Comparison of ENCODE assay signal across 8 cellular contexts in genomic region chr19:13748169-13748884, GRCh38. TPM values are rescaled to one million over a fixed set of nuclear protein-coding genes. Genes with fewer than 3 reads are reported as not detected.
A peak's percentile ranks its signal among the peaks of the same experiment; 100 is the strongest.
DNase-seq lines count a peak whose midpoint lies in the region; ATAC-seq, FAIRE-seq and TF ChIP-seq lines count a peak whose summit lies in the region.

No MANE protein-coding gene starts in this region.

- H3K9me3 Mint-ChIP-seq in endodermal cell: peaks cover 8% of the 10 kb centered on the region
- no peaks in the 10 kb centered on the region for H3K9me3 Mint-ChIP-seq in natural killer cell treated with Interleukin-12 subunit alpha and Interleukin-12 subunit beta and Interleukin-15 and Interleukin-18, amount 100 ng/mL, for 72 hours

- H2AFZ ChIP-seq in SK-N-SH (ENCODE audit: low read depth): peak overlapping the region; percentile 72

- H3F3A ChIP-seq in SK-N-SH (replicated peaks; ENCODE audit: insufficient read depth): peaks cover 7% of the 10 kb centered on the region

- TF ChIP-seq EP300 in SK-N-SH (IDR thresholded peaks at IDR 0.05; ENCODE audit: borderline replicate concordance in 1 of 2, low read depth in 1 of 2, low read length in 1 of 2): no peak

- H3K9ac ChIP-seq in SK-N-SH (peak overlapping the region; percentile 95), endodermal cell (ENCODE audit: extremely low read depth, low read length, poor library complexity, severe bottlenecking) (peak overlapping the region; percentile 94)

- H3K4me3 Mint-ChIP-seq in endodermal cell: peak overlapping the region; percentile 83
- H3K4me3 Mint-ChIP-seq in natural killer cell treated with Interleukin-12 subunit alpha and Interleukin-12 subunit beta and Interleukin-15 and Interleukin-18, amount 100 ng/mL, for 72 hours: peak overlapping the region; percentile 85

- TF ChIP-seq RAD21 in SK-N-SH (IDR thresholded peaks at IDR 0.05; ENCODE audit: low read length): no peak

- FAIRE-seq in GM19239 (lab: Jason Lieb, UNC) (peak; percentile 49), H54 (lab: Jason Lieb, UNC) (no peak)

- POLR2A ChIA-PET in AG04450 (lab: Yijun Ruan, JAX): interaction anchor here (0.5 to 1.8 kb wide), 6 partner anchors 9 to 46 kb away, joined by 3 to 16 read pairs (median 4); partner anchors contain the start of gene MRI1
- POLR2A ChIA-PET in SK-N-SH (lab: Yijun Ruan, JAX): interaction anchor here (0.8 to 2.2 kb wide), 7 partner anchors 8 to 942 kb away, joined by 3 to 12 read pairs (median 3); partner anchors contain the start of genes C19orf53, MRI1 and ZNF333

- no peak for ATAC-seq in natural killer cell treated with Interleukin-12 subunit alpha and Interleukin-12 subunit beta and Interleukin-15 and Interleukin-18, amount 100 ng/mL, for 72 hours
- ATAC-seq in GM19467 (IDR thresholded peaks at IDR 0.05; ENCODE audit: unreplicated experiment): no peak

- peaks cover 31% of the 10 kb centered on the region for H3K79me2 ChIP-seq in SK-N-SH (ENCODE audit: insufficient read depth)

- peaks cover 0 to 7% of the 10 kb centered on the region in 2 experiments; a peak in 1 of 4 replicates for H3K4me1 ChIP-seq in SK-N-SH (ENCODE audit: control insufficient read depth in 1 of 2, insufficient read depth in 2 of 2, low read depth in 1 of 2, low read length in 1 of 2)
- no peaks in the 10 kb centered on the region for H3K4me1 ChIP-seq in endodermal cell (ENCODE audit: control insufficient read depth, insufficient read depth, low read length)

- H3K36me3 Mint-ChIP-seq in endodermal cell (ENCODE audit: low read depth): peaks cover 16% of the 10 kb centered on the region
- H3K36me3 Mint-ChIP-seq in natural killer cell treated with Interleukin-12 subunit alpha and Interleukin-12 subunit beta and Interleukin-15 and Interleukin-18, amount 100 ng/mL, for 72 hours: no peaks in the 10 kb centered on the region

- H3K4me2 ChIP-seq in SK-N-SH: peak overlapping the region; percentile 91

- peaks cover 9 to 13% of the 10 kb centered on the region in 2 experiments for H3K36me3 ChIP-seq in SK-N-SH (replicated peaks in 1 of 2; ENCODE audit: control insufficient read depth in 1 of 2, insufficient read depth in 2 of 2, low read length in 1 of 2)
- H3K36me3 ChIP-seq in endodermal cell (ENCODE audit: control insufficient read depth, insufficient read depth, low read length): peaks cover 12% of the 10 kb centered on the region

- no peaks in the 10 kb centered on the region for H3K27me3 Mint-ChIP-seq in endodermal cell (ENCODE audit: insufficient read depth)
- H3K27me3 Mint-ChIP-seq in natural killer cell treated with Interleukin-12 subunit alpha and Interleukin-12 subunit beta and Interleukin-15 and Interleukin-18, amount 100 ng/mL, for 72 hours: no peaks in the 10 kb centered on the region

- no peak for DNase-seq in AG04450 (ENCODE audit: low read depth, low spot score)
- DNase-seq in GM19239 (ENCODE audit: insufficient read length, low spot score): no peak
- peak; percentile 37 for DNase-seq in SK-N-SH
- peak; percentile 55 for DNase-seq in endodermal cell
- DNase-seq in natural killer cell treated with Interleukin-12 subunit alpha and Interleukin-12 subunit beta and Interleukin-15 and Interleukin-18, amount 100 ng/mL, for 72 hours (ENCODE audit: low spot score): peak; percentile 60
- no peak for DNase-seq in NCI-H2029 (lab: John Stamatoyannopoulos, UW)
- DNase-seq in H54 (ENCODE audit: insufficient read length, low spot score): no peak

- H3K9me2 ChIP-seq in SK-N-SH: no peaks in the 10 kb centered on the region

- H3K4me1 Mint-ChIP-seq in endodermal cell: peaks cover 7% of the 10 kb centered on the region
- H3K4me1 Mint-ChIP-seq in natural killer cell treated with Interleukin-12 subunit alpha and Interleukin-12 subunit beta and Interleukin-15 and Interleukin-18, amount 100 ng/mL, for 72 hours (ENCODE audit: low read depth in 2 of 2): peaks cover 17 to 21% of the 10 kb centered on the region in 2 donors

- WGBS in SK-N-SH (ENCODE audit: low lambda C conversion rate): 3% methylated on average over 24 of the region's 25 CpGs
- WGBS in endodermal cell (ENCODE audit: insufficient coverage in 1 of 2, insufficient read length in 1 of 2), 2 experiments: 0 to 6% methylated on average over 15 to 25 of the region's 25 CpGs

- H3K27me3 ChIP-seq in AG04450 (ENCODE audit: control insufficient read depth, insufficient read depth, low read length) (no peaks in the 10 kb centered on the region), SK-N-SH (ENCODE audit: insufficient read depth) (no peaks in the 10 kb centered on the region), endodermal cell (ENCODE audit: control insufficient read depth, insufficient read depth, low read length, poor library complexity, severe bottlenecking) (no peaks in the 10 kb centered on the region)

- no peak for TF ChIP-seq POLR2A in H54 (IDR thresholded peaks at IDR 0.05; ENCODE audit: low read depth, low read length)

- no peaks in the 10 kb centered on the region for H4K20me1 ChIP-seq in SK-N-SH (ENCODE audit: insufficient read depth)

- CTCF ChIA-PET in AG04450 (lab: Charles Lee) (interaction anchor here (0.9 to 1.5 kb wide), 4 partner anchors 16 to 114 kb away, joined by 3 to 5 read pairs (median 4); no protein-coding TSS in a partner anchor), SK-N-SH (lab: Yijun Ruan, JAX) (interaction anchor here (0.6 to 2.0 kb wide), 3 partner anchors 9 to 159 kb away, joined by 3 to 6 read pairs (median 5); no protein-coding TSS in a partner anchor)

- peak overlapping the region; percentile 97 for H3K27ac Mint-ChIP-seq in endodermal cell
- peak overlapping the region; percentile 65 to 85 for H3K27ac Mint-ChIP-seq in natural killer cell treated with Interleukin-12 subunit alpha and Interleukin-12 subunit beta and Interleukin-15 and Interleukin-18, amount 100 ng/mL, for 72 hours

- peak overlapping the region; percentile 84 for H3K4me3 ChIP-seq in AG04450 (ENCODE audit: low read depth, low read length)
- H3K4me3 ChIP-seq in SK-N-SH (ENCODE audit: low read depth in 2 of 2, low read length in 1 of 2): peak overlapping the region; percentile 69 to 92
- H3K4me3 ChIP-seq in endodermal cell (ENCODE audit: low read length): peak overlapping the region; percentile 94

- TF ChIP-seq CTCF in AG04450 (IDR thresholded peaks at IDR 0.05; ENCODE audit: low read depth, low read length): no peak
- no peak for TF ChIP-seq CTCF in SK-N-SH (IDR thresholded peaks at IDR 0.05)
- no peak for TF ChIP-seq CTCF in endodermal cell (conservative IDR thresholded peaks at IDR 0.05)

- H3K27ac ChIP-seq in AG04450 (ENCODE audit: low read depth, low read length) (peak overlapping the region; percentile 68), SK-N-SH (ENCODE audit: low read depth in 2 of 2, low read length in 1 of 2) (peak overlapping the region; percentile 60 to 80), endodermal cell (ENCODE audit: low read depth, low read length) (no peak overlapping the region)

- H3K9me3 ChIP-seq in AG04450 (ENCODE audit: control insufficient read depth, insufficient read depth, low read length): peaks cover 6% of the 10 kb centered on the region
- peaks cover 5% of the 10 kb centered on the region; the same call in 1 of the 2 replicates for H3K9me3 ChIP-seq in SK-N-SH
- H3K9me3 ChIP-seq in endodermal cell (ENCODE audit: control insufficient read depth, low read length): peaks cover 8% of the 10 kb centered on the region

TF ChIP-seq in SK-N-SH, 30 proteins besides CTCF, POLR2A, EP300 and RAD21:
- TF ChIP-seq USF2 (IDR thresholded peaks at IDR 0.05; ENCODE audit: borderline replicate concordance, low read depth, low read length): no peak
- TF ChIP-seq SIN3A (IDR thresholded peaks at IDR 0.05; ENCODE audit: borderline replicate concordance, low read depth, low read length): peak; percentile 3; the same call in 1 of the 2 replicates

RNA-seq across cellular contexts. Expression of gene MRI1, which starts 16.0 kb away (rescaled TPM):
- polyA plus RNA-seq in AG04450 (2011; rRNA removed) (20.2 and 24.1 TPM in 2 replicates), SK-N-SH (2012; rRNA removed) (49.6 and 56.8 TPM in 2 replicates)
- 15.7 and 19.7 TPM in 2 replicates for polyA minus RNA-seq in AG04450 (2011; rRNA and poly(A)+ RNA removed)
- 12.2 and 17.6 TPM in 2 replicates for polyA plus RNA-seq in SK-N-SH (2012; cell fraction: cytosol; rRNA removed)
- 308 and 479 TPM in 2 replicates for polyA plus RNA-seq in SK-N-SH (2012; cell fraction: nucleus; rRNA removed)
- total RNA-seq in endodermal cell: 10 to 100 TPM; 19.6 to 29.6 TPM
- polyA plus RNA-seq in endodermal cell (2013, experiment 1 of 2): 20.7 TPM
- polyA plus RNA-seq in endodermal cell (2013, experiment 2 of 2): 20.5 TPM
- total RNA-seq in natural killer cell treated with Interleukin-12 subunit alpha and Interleukin-12 subunit beta and Interleukin-15 and Interleukin-18, amount 100 ng/mL, for 72 hours: 10 to 100 TPM; 29.1 to 70.0 TPM

RNA-seq across cellular contexts. Expression of gene C19orf53, which starts 25.9 kb away (rescaled TPM):
- polyA plus RNA-seq in AG04450 (2011; rRNA removed) (145 and 213 TPM in 2 replicates), SK-N-SH (2012; rRNA removed) (470 and 554 TPM in 2 replicates)
- polyA minus RNA-seq in AG04450 (2011; rRNA and poly(A)+ RNA removed): 118 and 136 TPM in 2 replicates
- polyA plus RNA-seq in SK-N-SH (2012; cell fraction: cytosol; rRNA removed): 460 and 463 TPM in 2 replicates
- 129 and 187 TPM in 2 replicates for polyA plus RNA-seq in SK-N-SH (2012; cell fraction: nucleus; rRNA removed)
- 100 to 1,000 TPM; 106 to 114 TPM for total RNA-seq in endodermal cell
- 141 TPM for polyA plus RNA-seq in endodermal cell (2013, experiment 1 of 2)
- polyA plus RNA-seq in endodermal cell (2013, experiment 2 of 2): 125 TPM
- 10 to 100 TPM; 53.0 to 83.6 TPM for total RNA-seq in natural killer cell treated with Interleukin-12 subunit alpha and Interleukin-12 subunit beta and Interleukin-15 and Interleukin-18, amount 100 ng/mL, for 72 hours

RNA-seq across cellular contexts. Expression of gene ZSWIM4, which starts 46.9 kb away (rescaled TPM):
- 2.3 and 3.4 TPM in 2 replicates for polyA plus RNA-seq in AG04450 (2011; rRNA removed)
- polyA minus RNA-seq in AG04450 (2011; rRNA and poly(A)+ RNA removed): 3.6 and 5.0 TPM in 2 replicates
- polyA plus RNA-seq in SK-N-SH (2012; rRNA removed): 3.5 and 4.7 TPM in 2 replicates
- 1.8 and 3.1 TPM in 2 replicates for polyA plus RNA-seq in SK-N-SH (2012; cell fraction: cytosol; rRNA removed)
- polyA plus RNA-seq in SK-N-SH (2012; cell fraction: nucleus; rRNA removed): 7.0 and 7.6 TPM in 2 replicates
- total RNA-seq in endodermal cell: 10 to 100 TPM; 30.0 to 41.9 TPM
- 22.9 TPM for polyA plus RNA-seq in endodermal cell (2013, experiment 1 of 2)
- polyA plus RNA-seq in endodermal cell (2013, experiment 2 of 2): 20.7 TPM
- 1 to 10 TPM; 8.3 to 9.7 TPM for total RNA-seq in natural killer cell treated with Interleukin-12 subunit alpha and Interleukin-12 subunit beta and Interleukin-15 and Interleukin-18, amount 100 ng/mL, for 72 hours

Comparison
In these comparisons a context has a peak if more than half of its experiments do, and no peak if none do; other contexts are left out.
1. DNase-seq: peak in SK-N-SH (single experiment), endodermal cell (single experiment) and natural killer cell treated with Interleukin-12 subunit alpha and Interleukin-12 subunit beta and Interleukin-15 and Interleukin-18, amount 100 ng/mL, for 72 hours (single experiment); none in AG04450 (single experiment), GM19239 (single experiment), NCI-H2029 (single experiment) and H54 (single experiment).
2. Peak in every context shown above with its lines, with median percentiles within 50 percentile points of each other: H3K4me3 ChIP-seq.